Comparison of ENCODE assay signal across 13 cellular contexts in the genomic region with DNA sequence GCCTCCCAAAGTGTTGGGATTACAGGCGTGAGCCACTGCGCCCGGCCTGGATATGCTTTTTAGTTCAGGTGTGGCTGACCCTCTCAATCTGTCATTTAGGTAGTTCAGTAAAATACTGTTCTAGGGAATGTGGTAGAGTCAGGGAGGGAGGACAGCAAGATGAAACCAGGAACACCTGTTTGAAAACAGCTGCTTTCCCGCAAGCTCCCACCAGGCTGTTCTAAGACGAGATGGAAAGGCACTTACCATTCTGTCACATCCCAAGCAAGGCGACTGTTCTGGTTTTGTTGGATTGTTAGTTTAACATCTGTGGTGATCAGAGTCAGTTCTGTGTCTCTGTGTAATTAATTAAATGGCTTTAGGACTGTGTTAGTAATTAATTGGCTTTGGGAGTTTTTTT.
"Had no signal": no experiment of that assay in that cellular context is flagged by ENCODE, and none has a peak within 500 bp of the region (broad histone marks: within the 10 kb centered on the region; RNA-seq: fewer than 3 reads in every experiment).

No MANE protein-coding gene starts in this region.

- DNase-seq: activated effector memory CD4-positive, alpha-beta T cell treated with Interleukin-2 at 50 U/mL for 16 hours; activated T-cell treated with anti-CD3 and anti-CD28 coated beads, Interleukin-2, amount 50 U/mL, for 1 hour; amniotic stem cell; central memory CD4-positive, alpha-beta T cell; effector CD4-positive, alpha-beta T cell; foreskin keratinocyte; small intestine; tibial artery had no signal

- H3K27ac ChIP-seq: coronary artery, foreskin keratinocyte, neutrophil, tibial artery, vagina had no signal

- ATAC-seq: activated naive CD4-positive, alpha-beta T cell treated with anti-CD3 and anti-CD28 coated beads, Interleukin-2, amount 50 U/mL, for 72 hours had no signal

- H3K27me3 ChIP-seq: body of pancreas, foreskin keratinocyte, tibial artery, vagina had no signal

- H3K4me3 ChIP-seq: body of pancreas, coronary artery, tibial artery, vagina had no signal

- H3K36me3 ChIP-seq: neutrophil, tibial artery, vagina had no signal

- H3K9me3 ChIP-seq: body of pancreas, neutrophil, tibial artery, vagina had no signal

- H3K4me1 ChIP-seq: vagina had no signal
